In genomic region chr5:7747728-7748127, GRCh38 we compare ENCODE assay signal across 16 cellular contexts.
"Had no signal": no experiment of that assay in that cellular context is flagged by ENCODE, and none has a peak within 500 bp of the region (broad histone marks: within the 10 kb centered on the region; RNA-seq: fewer than 3 reads in every experiment).

No MANE protein-coding gene starts in this region.

- H3K4me1 ChIP-seq: foreskin keratinocyte, gastroesophageal sphincter, heart left ventricle had no signal

- DNase-seq: dermis blood vessel endothelial cell; dorsolateral prefrontal cortex; effector CD4-positive, alpha-beta T cell; effector memory CD4-positive, alpha-beta T cell; foreskin keratinocyte; heart left ventricle; hippocampal formation; left colon; left ventricle myocardium superior; mesenchymal stem cell; mucosa of descending colon; naive B cell had no signal

- H3K27me3 ChIP-seq: dorsolateral prefrontal cortex, esophagus muscularis mucosa, gastroesophageal sphincter had no signal

- ATAC-seq: foreskin keratinocyte, gastroesophageal sphincter, heart left ventricle, left colon, left lobe of liver, left ventricle myocardium superior, mucosa of descending colon had no signal

- H3K9me3 ChIP-seq: esophagus muscularis mucosa, gastroesophageal sphincter, heart left ventricle, mucosa of descending colon had no signal

- H3K36me3 ChIP-seq: esophagus muscularis mucosa, gastroesophageal sphincter, heart left ventricle had no signal

- H3K27ac ChIP-seq: coronary artery, esophagus muscularis mucosa, foreskin keratinocyte, gastroesophageal sphincter, heart left ventricle had no signal

- H3K4me3 ChIP-seq: coronary artery, dorsolateral prefrontal cortex, esophagus muscularis mucosa, gastroesophageal sphincter, heart left ventricle, mucosa of descending colon had no signal
